Comparison of ENCODE assay signal across 14 cellular contexts in the genomic region with DNA sequence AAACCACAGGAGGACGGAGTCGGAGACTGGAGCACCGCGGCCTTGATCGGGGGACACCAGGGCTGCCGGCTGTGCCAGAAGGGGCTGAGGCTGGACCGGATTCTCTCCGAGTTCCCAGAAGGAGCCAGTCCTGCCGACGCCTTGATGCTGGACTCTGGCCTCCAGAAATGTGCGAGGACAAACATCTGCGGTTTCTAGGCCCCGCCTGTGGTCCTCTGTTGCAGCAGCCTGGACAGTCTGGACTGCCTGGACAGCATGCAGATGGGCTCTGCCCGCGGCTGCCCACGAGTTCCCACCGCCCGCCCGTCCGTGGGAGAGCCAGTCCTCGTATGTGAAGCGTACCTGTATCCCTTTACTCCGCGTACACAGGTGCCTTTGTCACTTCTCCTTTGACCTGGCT. TPM values are rescaled to one million over a fixed set of nuclear protein-coding genes. Genes with fewer than 3 reads are reported as not detected.
DNase-seq lines count a peak whose midpoint lies in the region; ATAC-seq and TF ChIP-seq lines count a peak whose summit lies in the region.
"Not testable (repeated sequence)": the region's sequence is repeated elsewhere in the genome, so short reads cannot be mapped to it uniquely, and the experiment has no call there.
"Had no signal": no experiment of that assay in that cellular context is flagged by ENCODE, and none has a peak within 500 bp of the region (broad histone marks: within the 10 kb centered on the region; RNA-seq: fewer than 3 reads in every experiment).

No MANE protein-coding gene starts in this region.

- ATAC-seq in GM18907 (IDR thresholded peaks at IDR 0.05; ENCODE audit: unreplicated experiment) (peak; percentile 12), HG03196 (IDR thresholded peaks at IDR 0.05; ENCODE audit: unreplicated experiment) (peak; percentile 5), Panc1 (0 out of 2 replicates have a peak, but pooled peaks have one; percentile 43), Right ventricle myocardium superior (ENCODE audit: poor library complexity) (peak; percentile 45), left colon (peak; percentile 67), lower lobe of right lung (peak; percentile 26 to 53), psoas muscle (peak in 3 of 4 donors; percentile 16 to 47 (median 28))

- not testable (repeated sequence) for H3K4me1 ChIP-seq in Panc1 (ENCODE audit: control insufficient read depth, insufficient read depth, low read length); lower lobe of right lung; psoas muscle

- TF ChIP-seq CTCF in Panc1 (IDR thresholded peaks at IDR 0.05); lower lobe of right lung (IDR thresholded peaks at IDR 0.05); psoas muscle (IDR thresholded peaks at IDR 0.05): not testable (repeated sequence)

- not testable (repeated sequence) for BruUV-seq in Panc1 (replicated peaks; lab: Mats Ljungman, UMichigan)

- intact Hi-C loops in Panc1 (cut with micrococcal nuclease; ENCODE audit: unreplicated experiment); Right ventricle myocardium superior (cut with DNase I); left colon (cut with DNase I, micrococcal nuclease); lower lobe of right lung (cut with DNase I); psoas muscle (cut with DNase I): not testable (repeated sequence)

- POLR2A ChIA-PET in Panc1 (lab: Charles Lee) = not testable (repeated sequence)

- H3K9me3 ChIP-seq in Panc1 (ENCODE audit: control insufficient read depth, insufficient read depth, low read depth, low read length); lower lobe of right lung; psoas muscle: not testable (repeated sequence)

- in situ Hi-C loops in Panc1 (cut with HindIII; ENCODE audit: low pct_unique_long_range_greater_than_20kb, low sequenced_read_pairs) = not testable (repeated sequence)

- WGBS in psoas muscle, 3 donors = no CpG with 5 or more reads among the region's 24 CpGs

- not testable (repeated sequence) for H3K36me3 ChIP-seq in Panc1 (ENCODE audit: control insufficient read depth, insufficient read depth, low read length); lower lobe of right lung; psoas muscle (ENCODE audit: insufficient read depth in 1 of 2, low read depth in 1 of 2)

- CTCF ChIA-PET in Panc1 (lab: Charles Lee) = not testable (repeated sequence)

- DNase-seq in Panc1 (ENCODE audit: low read depth, low spot score); Right ventricle myocardium superior; left colon; lower lobe of right lung; psoas muscle: not testable (repeated sequence)

- H3K27me3 ChIP-seq in Panc1 (ENCODE audit: control insufficient read depth, insufficient read depth, low read length); lower lobe of right lung (ENCODE audit: low read depth); psoas muscle (ENCODE audit: insufficient read depth in 3 of 3, low read length in 2 of 3): not testable (repeated sequence)

- H3K4me3 ChIP-seq in Panc1 (ENCODE audit: low read depth in 2 of 2, low read length in 2 of 2); lower lobe of right lung; psoas muscle: not testable (repeated sequence)

- not testable (repeated sequence) for H3K27ac ChIP-seq in Panc1 (ENCODE audit: low read length); lower lobe of right lung; psoas muscle

RNA-seq across cellular contexts. Expression of gene ICOSLG, which starts 34.6 kb away (rescaled TPM):
- total RNA-seq in Panc1 (2021; ENCODE audit: unreplicated experiment) (5.5 TPM), Right ventricle myocardium superior (4.3 TPM), left colon (1 to 10 TPM; 3.2 to 5.0 TPM), lower lobe of right lung (11.6 TPM), psoas muscle (1 to 10 TPM in 3 of 4 donors, under 1 TPM in 1; 0.69 to 5.9 (median 2.6) TPM)
- polyA plus RNA-seq in Panc1 (2012; ENCODE audit: insufficient read length) = 5.3 TPM
- 1 to 10 TPM in 2 of 3 donors, under 1 TPM in 1; 0.27 to 1.6 (median 1.0) TPM for polyA plus RNA-seq in psoas muscle
- polyA plus RNA-seq: GM23248 had no signal

RNA-seq across cellular contexts. Expression of gene DNMT3L, which starts 55.5 kb away (rescaled TPM):
- total RNA-seq in Panc1 (2021; ENCODE audit: unreplicated experiment) (not detected), Right ventricle myocardium superior (not detected), left colon (not detected), lower lobe of right lung (not detected), psoas muscle (not detected)
- not detected for polyA plus RNA-seq in Panc1 (2012; ENCODE audit: insufficient read length)
- polyA plus RNA-seq in psoas muscle = not detected
- total RNA-seq: CD4-positive, alpha-beta T cell; CD8-positive, alpha-beta memory T cell; GM12878; GM23248; H1 had no signal
- polyA plus RNA-seq: A549; CD14-positive monocyte; CD8-positive, alpha-beta memory T cell; GM12878; GM23248 had no signal

Comparison
In these comparisons a context has a peak if more than half of its experiments do, and no peak if none do; other contexts are left out.
1. ATAC-seq: peak in every context shown above with its lines; median percentile 67 in left colon; 45 in Right ventricle myocardium superior; 43 in Panc1; 40 in lower lobe of right lung; 28 in psoas muscle; 12 in GM18907; 5 in HG03196.